ENCODE assay signal across 12 cellular contexts in genomic region chr10:97069576-97070362, GRCh38.
DNase-seq lines count a peak whose midpoint lies in the region; TF ChIP-seq lines count a peak whose summit lies in the region.
"Had no signal": no experiment of that assay in that cellular context is flagged by ENCODE, and none has a peak within 500 bp of the region (broad histone marks: within the 10 kb centered on the region; RNA-seq: fewer than 3 reads in every experiment).

No MANE protein-coding gene starts in this region.

- H3K27me3 ChIP-seq in sigmoid colon = peaks cover 0 to 25% (median 0%) of the 10 kb centered on the region in 3 donors
- H3K27me3 ChIP-seq: SJCRH30, vagina had no signal

- H3K4me1 ChIP-seq in sigmoid colon = no peaks in the 10 kb centered on the region
- H3K4me1 ChIP-seq: SJCRH30, vagina had no signal

- peak; percentile 27 for DNase-seq in activated naive CD4-positive, alpha-beta T cell treated with Interleukin-2 at 50 U/mL for 16 hours
- DNase-seq in activated naive CD4-positive, alpha-beta T cell (lab: John Stamatoyannopoulos, UW) = no peak
- DNase-seq in NOMO-1 treated with dmso at 0.1 percent for 144 hours (lab: John Stamatoyannopoulos, UW; ENCODE audit: unreplicated experiment) (peak; percentile 13), astrocyte of the spinal cord (ENCODE audit: low read depth, low spot score) (peak; percentile 24), hepatic stellate cell (ENCODE audit: low spot score) (no peak), AML-193 (lab: John Stamatoyannopoulos, UW) (no peak), sigmoid colon (no peak)
- DNase-seq in stimulated activated CD4-positive, alpha-beta T cell treated with anti-CD3 and anti-CD28 coated beads, Interleukin-4, amount 100 ng/mL, for 24 hours = peak; percentile 11
- DNase-seq: activated effector memory CD4-positive, alpha-beta T cell treated with Interleukin-2 at 50 U/mL for 16 hours; Karpas-422; SJCRH30 had no signal

- H3K9me3 ChIP-seq in sigmoid colon = no peaks in the 10 kb centered on the region
- H3K9me3 ChIP-seq: SJCRH30, vagina had no signal

- no peak overlapping the region for H3K27ac ChIP-seq in sigmoid colon
- H3K27ac ChIP-seq: SJCRH30, vagina had no signal

- in situ Hi-C loops in astrocyte of the spinal cord (cut with HindIII; ENCODE audit: low sequenced_read_pairs) = no loop called here

- H3K4me3 ChIP-seq in astrocyte of the spinal cord (ENCODE audit: low read depth, low read length) (no peak overlapping the region), sigmoid colon (no peak overlapping the region)
- H3K4me3 ChIP-seq: SJCRH30, vagina had no signal

- H3K36me3 ChIP-seq in sigmoid colon = no peaks in the 10 kb centered on the region
- H3K36me3 ChIP-seq: SJCRH30, vagina had no signal

- TF ChIP-seq POLR2A in sigmoid colon (IDR thresholded peaks at IDR 0.05) = no peak

- no peak for TF ChIP-seq CTCF in astrocyte of the spinal cord (IDR thresholded peaks at IDR 0.05; ENCODE audit: low read depth, low read length)
- no peak for TF ChIP-seq CTCF in sigmoid colon (IDR thresholded peaks at IDR 0.05)

- no peak for TF ChIP-seq EP300 in sigmoid colon (IDR thresholded peaks at IDR 0.05)

- 61 to 74% methylated on average over 11 of the region's 11 CpGs for WGBS in sigmoid colon, 2 donors

- intact Hi-C loops in sigmoid colon (cut with DNase I) = no loop called here

Comparison
In these comparisons a context has a peak if more than half of its experiments do, and no peak if none do; other contexts are left out.
1. DNase-seq: peak in activated naive CD4-positive, alpha-beta T cell treated with Interleukin-2 at 50 U/mL for 16 hours (single experiment), NOMO-1 treated with dmso at 0.1 percent for 144 hours (single experiment), astrocyte of the spinal cord (single experiment) and stimulated activated CD4-positive, alpha-beta T cell treated with anti-CD3 and anti-CD28 coated beads, Interleukin-4, amount 100 ng/mL, for 24 hours (single experiment); none in activated naive CD4-positive, alpha-beta T cell (0 of 4), hepatic stellate cell (single experiment), AML-193 (0 of 2) and sigmoid colon (single experiment).